17 cellular contexts compared by ENCODE assay signal in the genomic region with DNA sequence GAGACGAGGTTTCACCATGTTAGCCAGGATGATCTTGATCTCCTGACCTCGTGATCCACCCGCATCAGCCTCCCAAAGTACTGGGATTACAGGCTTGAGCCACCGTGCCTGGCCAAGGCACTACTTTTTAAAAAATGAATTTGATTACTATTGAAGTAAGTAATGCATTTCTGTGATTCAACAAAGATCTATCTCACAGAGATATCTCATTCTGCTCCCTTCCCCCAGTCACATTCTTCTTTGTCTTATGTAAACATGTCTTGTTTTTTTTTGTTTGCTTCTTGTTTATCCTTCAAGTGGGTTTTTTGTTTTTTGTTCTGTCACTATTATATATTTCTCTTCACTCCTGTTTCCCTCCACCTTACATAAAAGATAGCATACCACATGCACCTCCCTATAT. TPM values are rescaled to one million over a fixed set of nuclear protein-coding genes. Genes with fewer than 3 reads are reported as not detected.
DNase-seq lines count a peak whose midpoint lies in the region; ATAC-seq and TF ChIP-seq lines count a peak whose summit lies in the region.
"Had no signal": no experiment of that assay in that cellular context is flagged by ENCODE, and none has a peak within 500 bp of the region (broad histone marks: within the 10 kb centered on the region; RNA-seq: fewer than 3 reads in every experiment).

No MANE protein-coding gene starts in this region.

- peaks cover 15% of the 10 kb centered on the region for H3K9me3 Mint-ChIP-seq in MCF 10A (ENCODE audit: unreplicated experiment)
- H3K9me3 Mint-ChIP-seq in activated T-helper 2 cell treated with anti-CD3 and anti-CD28 coated beads, Interferon-gamma antibody, Interleukin-2, Interleukin-4, amounts not matched to agents 10 μg/mL and 5 μg/mL and 100 μg/mL, durations not matched to agents 14 hours and 24 hours and 36 hours: peaks cover 54% of the 10 kb centered on the region
- no peaks in the 10 kb centered on the region for H3K9me3 Mint-ChIP-seq in memory B cell
- peaks cover 29% of the 10 kb centered on the region for H3K9me3 Mint-ChIP-seq in activated CD4-positive, alpha-beta T cell treated with anti-CD3 and anti-CD28 coated beads, Interleukin-2, amount 10 ng/mL, durations not matched to agents 7 days and 5 days

- H3K27ac ChIP-seq in mammary epithelial cell (ENCODE audit: insufficient read depth, low read depth, low read length): no peak overlapping the region
- H3K27ac ChIP-seq: BLaER1, KMS-11 had no signal

- dilution Hi-C loops in mammary epithelial cell (cut with HindIII; ENCODE audit: low sequenced_read_pairs): no loop called here

- H3K79me2 ChIP-seq in mammary epithelial cell (ENCODE audit: insufficient read depth, low read length): peaks cover 94% of the 10 kb centered on the region

- H3K9ac ChIP-seq in mammary epithelial cell (ENCODE audit: insufficient read depth, low read length): no peak overlapping the region
- H3K9ac ChIP-seq: BLaER1, KMS-11 had no signal

- intact Hi-C loops in MCF 10A (cut with micrococcal nuclease) (no loop called here), mammary epithelial cell (cut with micrococcal nuclease) (no loop called here), posterior cingulate gyrus (cut with DNase I) (no loop called here)
- intact Hi-C loops in activated T-helper 2 cell treated with anti-CD3 and anti-CD28 coated beads, Interferon-gamma antibody, Interleukin-2, Interleukin-4, amounts not matched to agents 10 μg/mL and 5 μg/mL and 100 μg/mL, durations not matched to agents 14 hours and 24 hours and 36 hours (cut with micrococcal nuclease): no loop called here

- H3K36me3 Mint-ChIP-seq in MCF 10A (ENCODE audit: insufficient read depth, unreplicated experiment) (peaks cover 92% of the 10 kb centered on the region), memory B cell (peaks cover 32% of the 10 kb centered on the region)
- peaks cover 89% of the 10 kb centered on the region for H3K36me3 Mint-ChIP-seq in activated T-helper 2 cell treated with anti-CD3 and anti-CD28 coated beads, Interferon-gamma antibody, Interleukin-2, Interleukin-4, amounts not matched to agents 10 μg/mL and 5 μg/mL and 100 μg/mL, durations not matched to agents 14 hours and 24 hours and 36 hours (ENCODE audit: low read depth)
- peaks cover 85% of the 10 kb centered on the region for H3K36me3 Mint-ChIP-seq in activated CD4-positive, alpha-beta T cell treated with anti-CD3 and anti-CD28 coated beads, Interleukin-2, amount 10 ng/mL, durations not matched to agents 7 days and 5 days (ENCODE audit: low read depth)

- H3K4me1 Mint-ChIP-seq in MCF 10A (ENCODE audit: insufficient read depth, unreplicated experiment) (peaks cover 18% of the 10 kb centered on the region), memory B cell (peaks cover 30% of the 10 kb centered on the region)
- peaks cover 13% of the 10 kb centered on the region for H3K4me1 Mint-ChIP-seq in activated T-helper 2 cell treated with anti-CD3 and anti-CD28 coated beads, Interferon-gamma antibody, Interleukin-2, Interleukin-4, amounts not matched to agents 10 μg/mL and 5 μg/mL and 100 μg/mL, durations not matched to agents 14 hours and 24 hours and 36 hours (ENCODE audit: low read depth)
- H3K4me1 Mint-ChIP-seq in activated CD4-positive, alpha-beta T cell treated with anti-CD3 and anti-CD28 coated beads, Interleukin-2, amount 10 ng/mL, durations not matched to agents 7 days and 5 days: peaks cover 33% of the 10 kb centered on the region

- H3K4me3 Mint-ChIP-seq in MCF 10A (ENCODE audit: unreplicated experiment) (peak overlapping the region; percentile 14), memory B cell (no peak overlapping the region)
- no peak overlapping the region for H3K4me3 Mint-ChIP-seq in activated T-helper 2 cell treated with anti-CD3 and anti-CD28 coated beads, Interferon-gamma antibody, Interleukin-2, Interleukin-4, amounts not matched to agents 10 μg/mL and 5 μg/mL and 100 μg/mL, durations not matched to agents 14 hours and 24 hours and 36 hours (ENCODE audit: low read depth)
- no peak overlapping the region for H3K4me3 Mint-ChIP-seq in activated CD4-positive, alpha-beta T cell treated with anti-CD3 and anti-CD28 coated beads, Interleukin-2, amount 10 ng/mL, durations not matched to agents 7 days and 5 days

- WGBS in mammary epithelial cell (ENCODE audit: low coverage, missing lambda C conversion rate): 97% methylated on average over 4 of the region's 4 CpGs

- TF ChIP-seq CTCF in MCF 10A (IDR thresholded peaks at IDR 0.05; ENCODE audit: unreplicated experiment): no peak
- no peak for TF ChIP-seq CTCF in mammary epithelial cell (conservative IDR thresholded peaks at IDR 0.05 in 1 of 2, IDR thresholded peaks at IDR 0.05 in 1 of 2; ENCODE audit: extremely low read depth in 1 of 2, insufficient read depth in 1 of 2, low read depth in 1 of 2, low read length in 2 of 2)

- H4K20me1 ChIP-seq in mammary epithelial cell (ENCODE audit: insufficient read depth, low read length): peaks cover 2% of the 10 kb centered on the region

- no peak overlapping the region for H3K4me3 ChIP-seq in mammary epithelial cell (replicated peaks in 1 of 3; ENCODE audit: insufficient read depth in 1 of 3, low read depth in 2 of 3, low read length in 3 of 3)
- H3K4me3 ChIP-seq: BLaER1, MG63 had no signal

- H3K27me3 ChIP-seq in mammary epithelial cell (ENCODE audit: insufficient read depth, low read length): no peaks in the 10 kb centered on the region
- H3K27me3 ChIP-seq: BLaER1, MG63 had no signal

- DNase-seq in MCF 10A (ENCODE audit: unreplicated experiment) (no peak), mammary epithelial cell (no peak), memory B cell (ENCODE audit: low spot score in 2 of 2) (no peak), posterior cingulate gyrus (no peak)
- no peak for DNase-seq in activated T-helper 2 cell treated with anti-CD3 and anti-CD28 coated beads, Interferon-gamma antibody, Interleukin-2, Interleukin-4, amounts not matched to agents 10 μg/mL and 5 μg/mL and 100 μg/mL, durations not matched to agents 14 hours and 24 hours and 36 hours (ENCODE audit: low spot score)
- no peak for DNase-seq in activated CD4-positive, alpha-beta T cell treated with anti-CD3 and anti-CD28 coated beads, Interleukin-2, amount 10 ng/mL, durations not matched to agents 7 days and 5 days
- DNase-seq in stimulated activated CD4-positive, alpha-beta T cell treated with anti-CD3 and anti-CD28 coated beads, Interleukin-4, amount 100 ng/mL, for 24 hours: no peak
- no peak for DNase-seq in activated CD4-positive, alpha-beta T cell treated with anti-CD3 and anti-CD28 coated beads, Interleukin-2, amount 50 U/mL, for 1 hour
- DNase-seq: DMS 273 treated with DMSO at 0.1 percent for 48 hours, GF-D8, MG63, NCI-H1092, NCI-H1694, NCI-H226, NCI-H524 treated with DMSO at 0.1 percent for 48 hours had no signal

- no peaks in the 10 kb centered on the region for H3K9me3 ChIP-seq in mammary epithelial cell (replicated peaks; ENCODE audit: insufficient read depth, low read length)
- H3K9me3 ChIP-seq: BLaER1 had no signal

- in situ Hi-C loops in mammary epithelial cell (cut with MboI; ENCODE audit: low sequenced_read_pairs in 2 of 2): no loop called here

- POLR2A ChIA-PET in MCF 10A (lab: Yijun Ruan, JAX): no interaction called here
- POLR2A ChIA-PET in activated CD4-positive, alpha-beta T cell treated with anti-CD3 and anti-CD28 coated beads, Interleukin-2, amount 10 ng/mL, durations not matched to agents 7 days and 5 days (lab: Charles Lee): no interaction called here

- H3K27me3 Mint-ChIP-seq in MCF 10A (ENCODE audit: insufficient read depth, unreplicated experiment) (no peaks in the 10 kb centered on the region), memory B cell (no peaks in the 10 kb centered on the region)
- H3K27me3 Mint-ChIP-seq in activated T-helper 2 cell treated with anti-CD3 and anti-CD28 coated beads, Interferon-gamma antibody, Interleukin-2, Interleukin-4, amounts not matched to agents 10 μg/mL and 5 μg/mL and 100 μg/mL, durations not matched to agents 14 hours and 24 hours and 36 hours (ENCODE audit: low read depth): no peaks in the 10 kb centered on the region
- no peaks in the 10 kb centered on the region for H3K27me3 Mint-ChIP-seq in activated CD4-positive, alpha-beta T cell treated with anti-CD3 and anti-CD28 coated beads, Interleukin-2, amount 10 ng/mL, durations not matched to agents 7 days and 5 days

- BruUV-seq in MCF 10A (replicated peaks; lab: Mats Ljungman, UMichigan): no TSS peak
- BruUV-seq in mammary epithelial cell (replicated peaks; lab: Mats Ljungman, UMichigan): no TSS peak

- H3K36me3 ChIP-seq in mammary epithelial cell (ENCODE audit: insufficient read depth, low read length): peaks cover 18% of the 10 kb centered on the region

- no peak overlapping the region for H3K27ac Mint-ChIP-seq in MCF 10A (ENCODE audit: low read depth, unreplicated experiment)
- H3K27ac Mint-ChIP-seq in activated T-helper 2 cell treated with anti-CD3 and anti-CD28 coated beads, Interferon-gamma antibody, Interleukin-2, Interleukin-4, amounts not matched to agents 10 μg/mL and 5 μg/mL and 100 μg/mL, durations not matched to agents 14 hours and 24 hours and 36 hours: peak overlapping the region; percentile 39
- H3K27ac Mint-ChIP-seq in memory B cell: peak overlapping the region; percentile 35
- no peak overlapping the region for H3K27ac Mint-ChIP-seq in activated CD4-positive, alpha-beta T cell treated with anti-CD3 and anti-CD28 coated beads, Interleukin-2, amount 10 ng/mL, durations not matched to agents 7 days and 5 days

- ATAC-seq in memory B cell (ENCODE audit: low read depth): no peak

- H2AFZ ChIP-seq in mammary epithelial cell (ENCODE audit: low read depth, low read length): no peak overlapping the region

- CTCF ChIA-PET in MCF 10A (lab: Yijun Ruan, JAX) (no interaction called here), mammary epithelial cell (lab: Charles Lee; ENCODE audit: low non-redundant PET) (no interaction called here)
- CTCF ChIA-PET in activated CD4-positive, alpha-beta T cell treated with anti-CD3 and anti-CD28 coated beads, Interleukin-2, amount 10 ng/mL, durations not matched to agents 7 days and 5 days (lab: Charles Lee): no interaction called here

- no peak overlapping the region for H3K4me2 ChIP-seq in mammary epithelial cell (ENCODE audit: insufficient read depth, low read depth, low read length)
- H3K4me2 ChIP-seq: BLaER1, KMS-11 had no signal

- peaks cover 9% of the 10 kb centered on the region for H3K4me1 ChIP-seq in mammary epithelial cell (ENCODE audit: insufficient read depth, low read length)

RNA-seq across cellular contexts. Expression of gene ZNF146, which starts 6.6 kb away (rescaled TPM):
- total RNA-seq in MCF 10A (2022): 102 and 132 TPM in 2 replicates
- total RNA-seq in mammary epithelial cell: 10 to 100 TPM; 74.5 to 77.3 TPM
- 39.5 TPM for polyA plus RNA-seq in mammary epithelial cell
- 25.0 TPM for polyA minus RNA-seq in mammary epithelial cell
- 82.3 and 86.4 TPM in 2 replicates for total RNA-seq in activated T-helper 2 cell treated with anti-CD3 and anti-CD28 coated beads, Interferon-gamma antibody, Interleukin-2, Interleukin-4, amounts not matched to agents 10 μg/mL and 5 μg/mL and 100 μg/mL, durations not matched to agents 14 hours and 24 hours and 36 hours
- total RNA-seq in activated CD4-positive, alpha-beta T cell treated with anti-CD3 and anti-CD28 coated beads, Interleukin-2, amount 10 ng/mL, durations not matched to agents 7 days and 5 days: 10 to 100 TPM; 59.5 to 65.0 TPM

RNA-seq across cellular contexts. Expression of gene ZNF565, which starts 7.0 kb away (rescaled TPM):
- total RNA-seq in MCF 10A (2022): 2.9 and 3.6 TPM in 2 replicates
- total RNA-seq in mammary epithelial cell: 1 to 10 TPM; 2.8 to 3.5 TPM
- 1.5 TPM for polyA plus RNA-seq in mammary epithelial cell
- not detected for polyA minus RNA-seq in mammary epithelial cell
- 1.5 and 2.4 TPM in 2 replicates for total RNA-seq in activated T-helper 2 cell treated with anti-CD3 and anti-CD28 coated beads, Interferon-gamma antibody, Interleukin-2, Interleukin-4, amounts not matched to agents 10 μg/mL and 5 μg/mL and 100 μg/mL, durations not matched to agents 14 hours and 24 hours and 36 hours
- total RNA-seq in activated CD4-positive, alpha-beta T cell treated with anti-CD3 and anti-CD28 coated beads, Interleukin-2, amount 10 ng/mL, durations not matched to agents 7 days and 5 days: 1 to 10 TPM; 2.7 to 3.3 TPM

Comparison
In these comparisons a context has a peak if more than half of its experiments do, and no peak if none do; other contexts are left out.
1. H3K27ac Mint-ChIP-seq: peak in activated T-helper 2 cell treated with anti-CD3 and anti-CD28 coated beads, Interferon-gamma antibody, Interleukin-2, Interleukin-4, amounts not matched to agents 10 μg/mL and 5 μg/mL and 100 μg/mL, durations not matched to agents 14 hours and 24 hours and 36 hours (single experiment) and memory B cell (single experiment); none in MCF 10A (single experiment) and activated CD4-positive, alpha-beta T cell treated with anti-CD3 and anti-CD28 coated beads, Interleukin-2, amount 10 ng/mL, durations not matched to agents 7 days and 5 days (single experiment).